ENCODE assay signal across 14 cellular contexts in the genomic region with DNA sequence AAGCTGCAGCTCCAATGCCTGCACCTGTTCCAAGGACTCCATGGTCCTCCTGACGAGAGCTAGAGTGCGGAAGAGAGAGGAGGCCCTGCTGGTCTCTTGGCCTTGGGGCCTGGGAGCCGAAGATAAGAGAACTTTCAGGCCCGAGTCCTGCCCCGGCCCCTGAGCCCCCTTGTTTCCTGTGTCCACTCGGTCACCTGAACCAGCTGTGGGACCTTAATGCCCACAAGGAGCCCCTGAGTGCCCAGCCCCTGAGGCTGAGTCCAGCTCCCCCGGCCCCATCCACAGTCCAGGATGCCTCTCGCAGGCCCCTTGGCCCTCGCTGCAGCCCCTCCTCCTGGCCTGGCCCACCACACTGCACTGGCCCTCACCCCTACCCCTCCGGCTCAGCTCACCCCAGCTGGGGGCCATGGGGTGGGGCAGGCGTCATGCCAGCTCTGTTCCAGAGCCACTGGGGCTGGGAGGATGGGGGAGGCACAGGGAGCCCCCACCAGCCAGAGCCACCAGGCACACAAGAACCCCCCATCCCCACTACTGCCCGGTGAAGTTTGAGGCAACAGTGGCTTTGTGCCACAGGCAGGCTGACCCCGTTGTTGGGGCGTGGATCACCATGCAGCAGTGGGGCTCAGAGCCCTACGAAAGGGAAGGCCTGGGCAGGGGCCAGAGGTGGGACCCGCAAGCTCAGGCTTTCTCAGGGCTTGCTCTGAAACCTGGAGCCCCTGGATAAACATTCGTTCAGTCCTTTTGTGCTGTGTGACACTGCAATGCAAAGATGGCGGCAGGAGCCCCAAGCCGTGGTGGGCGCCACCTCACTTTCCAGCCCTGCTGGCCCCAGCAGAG.
"Had no signal": no experiment of that assay in that cellular context is flagged by ENCODE, and none has a peak within 500 bp of the region (broad histone marks: within the 10 kb centered on the region; RNA-seq: fewer than 3 reads in every experiment).

No MANE protein-coding gene starts in this region.

- H3K4me3 ChIP-seq: adrenal gland, heart right ventricle, ovary, skin epidermis had no signal

- H3K36me3 ChIP-seq: adrenal gland, brain microvascular endothelial cell, heart right ventricle, ovary had no signal

- H3K9me3 ChIP-seq: adrenal gland, heart right ventricle, ovary had no signal

- DNase-seq: activated CD4-positive, alpha-beta T cell treated with anti-CD3 and anti-CD28 coated beads, Interleukin-2, amount 10 ng/mL, durations not matched to agents 24 days and 14 days; activated naive CD4-positive, alpha-beta T cell treated with anti-CD3 and anti-CD28 coated beads for 36 hours; adrenal gland; brain microvascular endothelial cell; foreskin melanocyte; heart right ventricle; left ventricle myocardium superior; mesendoderm; trophoblast cell had no signal

- H3K9me3 Mint-ChIP-seq: activated CD4-positive, alpha-beta T cell treated with anti-CD3 and anti-CD28 coated beads, Interleukin-2, amount 10 ng/mL, durations not matched to agents 24 days and 14 days; activated naive CD4-positive, alpha-beta T cell treated with anti-CD3 and anti-CD28 coated beads for 36 hours; activated T-helper 1 cell treated with anti-CD3 and anti-CD28 coated beads, Interleukin-12 subunit alpha, Interleukin-12 subunit beta, Interleukin-2, Interleukin-4 antibody, amounts not matched to agents 30 ng/mL and 10 ng/mL and 1 ng/mL, durations not matched to agents 14 hours and 24 hours and 36 hours; T-helper 1 cell treated with Interleukin-12 subunit alpha and Interleukin-12 subunit beta and Interleukin-4 antibody, amounts not matched to agents 30 μg/mL and 1 μg/mL, for 36 hours; WTC11 had no signal

- H3K4me3 Mint-ChIP-seq: activated CD4-positive, alpha-beta T cell treated with anti-CD3 and anti-CD28 coated beads, Interleukin-2, amount 10 ng/mL, durations not matched to agents 24 days and 14 days; activated naive CD4-positive, alpha-beta T cell treated with anti-CD3 and anti-CD28 coated beads for 36 hours; activated T-helper 1 cell treated with anti-CD3 and anti-CD28 coated beads, Interleukin-12 subunit alpha, Interleukin-12 subunit beta, Interleukin-2, Interleukin-4 antibody, amounts not matched to agents 30 ng/mL and 10 ng/mL and 1 ng/mL, durations not matched to agents 14 hours and 24 hours and 36 hours; T-helper 1 cell treated with Interleukin-12 subunit alpha and Interleukin-12 subunit beta and Interleukin-4 antibody, amounts not matched to agents 30 μg/mL and 1 μg/mL, for 36 hours; WTC11 had no signal

- H3K27ac ChIP-seq: adrenal gland, brain microvascular endothelial cell, heart right ventricle, ovary, skin epidermis had no signal

- H3K4me1 Mint-ChIP-seq: activated CD4-positive, alpha-beta T cell treated with anti-CD3 and anti-CD28 coated beads, Interleukin-2, amount 10 ng/mL, durations not matched to agents 24 days and 14 days had no signal

- H3K27me3 Mint-ChIP-seq: activated CD4-positive, alpha-beta T cell treated with anti-CD3 and anti-CD28 coated beads, Interleukin-2, amount 10 ng/mL, durations not matched to agents 24 days and 14 days had no signal

- H3K36me3 Mint-ChIP-seq: WTC11 had no signal

- H3K4me1 ChIP-seq: heart right ventricle had no signal

- H3K27me3 ChIP-seq: adrenal gland, brain microvascular endothelial cell, ovary had no signal

- H3K27ac Mint-ChIP-seq: activated CD4-positive, alpha-beta T cell treated with anti-CD3 and anti-CD28 coated beads, Interleukin-2, amount 10 ng/mL, durations not matched to agents 24 days and 14 days; activated naive CD4-positive, alpha-beta T cell treated with anti-CD3 and anti-CD28 coated beads for 36 hours; activated T-helper 1 cell treated with anti-CD3 and anti-CD28 coated beads, Interleukin-12 subunit alpha, Interleukin-12 subunit beta, Interleukin-2, Interleukin-4 antibody, amounts not matched to agents 30 ng/mL and 10 ng/mL and 1 ng/mL, durations not matched to agents 14 hours and 24 hours and 36 hours; T-helper 1 cell treated with Interleukin-12 subunit alpha and Interleukin-12 subunit beta and Interleukin-4 antibody, amounts not matched to agents 30 μg/mL and 1 μg/mL, for 36 hours; WTC11 had no signal

- ATAC-seq: heart right ventricle, left ventricle myocardium superior, WTC11 had no signal
